26 cellular contexts compared by ENCODE assay signal in the genomic region with DNA sequence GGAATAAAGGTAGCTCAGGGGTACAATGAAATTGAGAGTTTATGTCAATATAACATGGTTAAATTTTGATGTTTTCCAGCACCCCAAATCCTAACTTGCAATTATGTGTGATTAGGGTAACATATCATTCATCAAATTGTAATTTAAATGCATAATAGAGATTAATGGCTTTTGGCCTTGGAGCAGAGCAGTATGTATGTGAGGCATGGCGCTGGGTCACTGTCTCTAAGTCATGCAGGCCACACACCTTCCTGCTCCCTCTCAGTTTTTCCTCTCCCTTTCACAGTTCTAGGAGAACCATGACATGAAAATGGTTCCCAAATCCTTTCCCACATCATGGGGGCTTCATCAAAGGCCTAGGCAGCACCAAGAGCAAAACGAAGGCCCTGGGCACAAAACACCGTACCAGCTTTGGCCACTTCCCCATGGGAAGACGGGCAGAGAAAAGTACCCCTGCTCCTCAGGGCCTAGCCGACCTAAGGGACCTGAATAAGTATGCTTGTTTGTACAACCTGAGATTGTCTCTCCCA. TPM values are rescaled to one million over a fixed set of nuclear protein-coding genes. Genes with fewer than 3 reads are reported as not detected.
A peak's percentile ranks its signal among the peaks of the same experiment; 100 is the strongest.
DNase-seq lines count a peak whose midpoint lies in the region; ATAC-seq and TF ChIP-seq lines count a peak whose summit lies in the region.
"Had no signal": no experiment of that assay in that cellular context is flagged by ENCODE, and none has a peak within 500 bp of the region (broad histone marks: within the 10 kb centered on the region; RNA-seq: fewer than 3 reads in every experiment).

No MANE protein-coding gene starts in this region.

- no peaks in the 10 kb centered on the region for H3K27me3 Mint-ChIP-seq in activated naive CD4-positive, alpha-beta T cell treated with anti-CD3 and anti-CD28 coated beads, Interleukin-2, amount 50 U/mL, for 24 hours
- H3K27me3 Mint-ChIP-seq in activated naive CD4-positive, alpha-beta T cell treated with anti-CD3 and anti-CD28 coated beads for 36 hours (ENCODE audit: low read depth) = no peaks in the 10 kb centered on the region
- H3K27me3 Mint-ChIP-seq in activated B cell treated with CpG ODN at 0.5 μM for 24 hours (no peaks in the 10 kb centered on the region), type B pancreatic cell (no peaks in the 10 kb centered on the region)

- no peaks in the 10 kb centered on the region for H3K27me3 ChIP-seq in left lung
- H3K27me3 ChIP-seq: SJSA1 had no signal

- H3K9me3 Mint-ChIP-seq in activated naive CD4-positive, alpha-beta T cell treated with anti-CD3 and anti-CD28 coated beads, Interleukin-2, amount 50 U/mL, for 24 hours = no peaks in the 10 kb centered on the region
- no peaks in the 10 kb centered on the region for H3K9me3 Mint-ChIP-seq in activated naive CD4-positive, alpha-beta T cell treated with anti-CD3 and anti-CD28 coated beads for 36 hours
- H3K9me3 Mint-ChIP-seq in activated B cell treated with CpG ODN at 0.5 μM for 24 hours (no peaks in the 10 kb centered on the region), type B pancreatic cell (no peaks in the 10 kb centered on the region)
- H3K9me3 Mint-ChIP-seq: H9 had no signal

- H3K27ac ChIP-seq in left lung = no peak overlapping the region
- H3K27ac ChIP-seq: GM23248, SJSA1 had no signal

- H3K4me3 ChIP-seq in left lung = no peak overlapping the region
- H3K4me3 ChIP-seq: GM23248, SJSA1 had no signal

- H3K36me3 ChIP-seq in left lung = no peaks in the 10 kb centered on the region

- POLR2A ChIA-PET in activated B cell treated with CpG ODN at 0.5 μM for 24 hours (lab: Charles Lee) = interaction anchor here (1.2 to 13.9 kb wide), 2 partner anchors 58 to 232 kb away, joined by 4 to 1329 read pairs; partner anchors contain the start of gene BMF

- CTCF ChIA-PET in activated naive CD4-positive, alpha-beta T cell treated with anti-CD3 and anti-CD28 coated beads for 36 hours (lab: Charles Lee) = interaction anchor here (0.9 to 6.5 kb wide), 3 partner anchors 62 to 231 kb away, joined by 4 to 105 read pairs (median 4); partner anchors contain the start of gene PAK6
- CTCF ChIA-PET in activated B cell treated with CpG ODN at 0.5 μM for 24 hours (lab: Charles Lee) = interaction anchor here (1.2 to 11.2 kb wide), 4 partner anchors 9 to 232 kb away, joined by 4 to 519 read pairs (median 6); partner anchors contain the start of gene BMF

- H3K27ac Mint-ChIP-seq in activated naive CD4-positive, alpha-beta T cell treated with anti-CD3 and anti-CD28 coated beads, Interleukin-2, amount 50 U/mL, for 24 hours = peak overlapping the region; percentile 51
- no peak overlapping the region for H3K27ac Mint-ChIP-seq in activated naive CD4-positive, alpha-beta T cell treated with anti-CD3 and anti-CD28 coated beads for 36 hours
- H3K27ac Mint-ChIP-seq in activated B cell treated with CpG ODN at 0.5 μM for 24 hours (peak overlapping the region; percentile 25), type B pancreatic cell (no peak overlapping the region)

- peaks cover 19 to 57% of the 10 kb centered on the region in 2 donors for H3K4me1 ChIP-seq in left lung

- ATAC-seq in activated B cell treated with CpG ODN at 0.5 μM for 24 hours (ENCODE audit: low read depth) (no peak), left lung (no peak)

- peaks cover 62% of the 10 kb centered on the region for H3K4me1 Mint-ChIP-seq in activated naive CD4-positive, alpha-beta T cell treated with anti-CD3 and anti-CD28 coated beads, Interleukin-2, amount 50 U/mL, for 24 hours
- peaks cover 56% of the 10 kb centered on the region for H3K4me1 Mint-ChIP-seq in activated naive CD4-positive, alpha-beta T cell treated with anti-CD3 and anti-CD28 coated beads for 36 hours (ENCODE audit: low read depth)
- H3K4me1 Mint-ChIP-seq in activated B cell treated with CpG ODN at 0.5 μM for 24 hours (peaks cover 60% of the 10 kb centered on the region), type B pancreatic cell (ENCODE audit: unreplicated experiment) (peaks cover 61% of the 10 kb centered on the region)

- intact Hi-C loops in activated naive CD4-positive, alpha-beta T cell treated with anti-CD3 and anti-CD28 coated beads for 36 hours (cut with micrococcal nuclease) = loop anchor here (10.0 kb wide), 2 partner anchors 362 to 1488 kb away; partner anchors contain the start of gene IVD
- intact Hi-C loops in activated B cell treated with CpG ODN at 0.5 μM for 24 hours (cut with micrococcal nuclease) (loop anchor here (10.0 kb wide), 1 partner anchor 382 kb away; no protein-coding TSS in a partner anchor), left lung (cut with DNase I) (no loop called here), cardiac septum (cut with DNase I) (no loop called here)

- TF ChIP-seq CTCF in activated B cell treated with CpG ODN at 0.5 μM for 24 hours (IDR thresholded peaks at IDR 0.05) = no peak
- no peak for TF ChIP-seq CTCF in type B pancreatic cell (conservative IDR thresholded peaks at IDR 0.05)
- TF ChIP-seq CTCF in left lung (IDR thresholded peaks at IDR 0.05) = no peak

- peaks cover 11% of the 10 kb centered on the region for H3K36me3 Mint-ChIP-seq in activated naive CD4-positive, alpha-beta T cell treated with anti-CD3 and anti-CD28 coated beads, Interleukin-2, amount 50 U/mL, for 24 hours
- H3K36me3 Mint-ChIP-seq in activated naive CD4-positive, alpha-beta T cell treated with anti-CD3 and anti-CD28 coated beads for 36 hours (ENCODE audit: low read depth) = peaks cover 19% of the 10 kb centered on the region
- H3K36me3 Mint-ChIP-seq in activated B cell treated with CpG ODN at 0.5 μM for 24 hours (ENCODE audit: low read depth) = peaks cover 10% of the 10 kb centered on the region
- peaks cover under 1% of the 10 kb centered on the region for H3K36me3 Mint-ChIP-seq in type B pancreatic cell

- H3K9me3 ChIP-seq in left lung = no peaks in the 10 kb centered on the region
- H3K9me3 ChIP-seq: SJSA1 had no signal

- DNase-seq in activated naive CD4-positive, alpha-beta T cell treated with anti-CD3 and anti-CD28 coated beads for 36 hours = no peak
- DNase-seq in activated B cell treated with CpG ODN at 0.5 μM for 24 hours (no peak), mucosa of gallbladder (ENCODE audit: low spot score) (peak; percentile 7), type B pancreatic cell (ENCODE audit: extremely low spot score, unreplicated experiment) (no peak), left lung (no peak), cardiac septum (ENCODE audit: low spot score) (no peak)
- no peak for DNase-seq in activated effector memory CD4-positive, alpha-beta T cell treated with anti-CD3 and anti-CD28 coated beads, Interleukin-2, amount 50 U/mL, for 16 hours
- DNase-seq: 8988T; ACHN; Calu3; DMS153; GM23248; H9; KBM-7; MV-4-11; NCI-H1105; NCI-H146; NCI-H1930; NCI-H2107; NCI-H446; NCI-H524 treated with DMSO at 0.1 percent for 48 hours; NK-92 treated with Interleukin-12 subunit alpha and Interleukin-12 subunit beta, amount 100 ng/mL, for 24 hours; Right ventricle myocardium superior; RPMI8226 had no signal

- no peak overlapping the region for H3K4me3 Mint-ChIP-seq in activated naive CD4-positive, alpha-beta T cell treated with anti-CD3 and anti-CD28 coated beads, Interleukin-2, amount 50 U/mL, for 24 hours
- H3K4me3 Mint-ChIP-seq in activated naive CD4-positive, alpha-beta T cell treated with anti-CD3 and anti-CD28 coated beads for 36 hours = no peak overlapping the region
- H3K4me3 Mint-ChIP-seq in activated B cell treated with CpG ODN at 0.5 μM for 24 hours (no peak overlapping the region), type B pancreatic cell (peak overlapping the region; percentile 3)
- H3K4me3 Mint-ChIP-seq: H9 had no signal

RNA-seq across cellular contexts. Expression of gene SRP14, which starts 3.9 kb away (rescaled TPM):
- total RNA-seq in activated naive CD4-positive, alpha-beta T cell treated with anti-CD3 and anti-CD28 coated beads for 36 hours = 100 to 1,000 TPM; 185 to 198 TPM
- total RNA-seq in activated B cell treated with CpG ODN at 0.5 μM for 24 hours (183 and 217 TPM in 2 replicates), mucosa of gallbladder (186 TPM), type B pancreatic cell (ENCODE audit: low replicate concordance) (176 and 235 TPM in 2 replicates), left lung (100 to 1,000 TPM; 159 to 166 TPM), cardiac septum (168 TPM)

Comparison
In these comparisons a context has a peak if more than half of its experiments do, and no peak if none do; other contexts are left out.
1. H3K27ac Mint-ChIP-seq: peak in activated naive CD4-positive, alpha-beta T cell treated with anti-CD3 and anti-CD28 coated beads, Interleukin-2, amount 50 U/mL, for 24 hours (single experiment) and activated B cell treated with CpG ODN at 0.5 μM for 24 hours (single experiment); none in activated naive CD4-positive, alpha-beta T cell treated with anti-CD3 and anti-CD28 coated beads for 36 hours (single experiment) and type B pancreatic cell (single experiment).
2. intact Hi-C loops: an anchor here in activated naive CD4-positive, alpha-beta T cell treated with anti-CD3 and anti-CD28 coated beads for 36 hours (10.0 kb wide) and activated B cell treated with CpG ODN at 0.5 μM for 24 hours (10.0 kb wide); none called in left lung and cardiac septum.